ENCODE assay signal across 29 cellular contexts in the genomic region with DNA sequence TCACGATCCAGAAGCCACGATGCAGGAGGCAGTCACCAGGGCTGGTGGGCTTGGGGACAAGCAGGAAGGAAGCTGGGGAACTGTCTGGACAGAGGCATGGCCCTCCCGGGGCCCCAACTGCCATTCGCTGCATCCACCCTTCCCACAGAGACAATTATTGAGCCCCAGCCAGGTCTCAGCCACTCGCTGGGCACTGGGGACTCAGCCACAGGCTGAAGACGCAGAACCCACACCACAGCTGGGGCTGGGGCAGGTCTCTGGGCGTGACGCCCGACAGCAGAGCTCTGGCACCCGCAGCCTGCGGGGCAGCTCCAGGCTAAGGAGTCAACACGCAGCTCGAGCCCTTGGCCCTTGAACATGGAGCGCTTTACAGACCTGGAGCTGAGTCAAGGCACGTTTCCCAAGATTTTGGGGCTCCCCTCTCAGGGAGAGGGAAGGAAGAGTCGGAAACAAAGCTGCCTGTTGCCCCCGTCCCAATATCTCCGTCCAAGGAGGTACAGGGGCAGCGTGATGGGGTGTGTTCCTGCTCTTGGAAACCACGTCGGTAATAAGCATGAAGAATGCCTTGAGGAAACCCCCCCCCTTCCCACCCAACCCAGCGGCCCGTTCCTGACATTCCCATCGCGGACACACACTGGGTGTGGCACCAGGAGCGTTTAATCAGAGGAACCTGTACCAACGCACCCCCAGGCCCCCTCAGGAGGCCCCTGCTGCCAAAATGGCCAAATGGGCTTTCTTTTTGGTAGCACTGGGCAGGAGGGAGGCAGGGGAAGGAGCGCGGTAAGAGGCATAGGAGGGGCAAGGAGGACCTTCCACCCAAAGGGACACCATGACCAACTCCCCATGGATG. TPM values are rescaled to one million over a fixed set of nuclear protein-coding genes. Genes with fewer than 3 reads are reported as not detected.
"Had no signal": no experiment of that assay in that cellular context is flagged by ENCODE, and none has a peak within 500 bp of the region (broad histone marks: within the 10 kb centered on the region; RNA-seq: fewer than 3 reads in every experiment).

No MANE protein-coding gene starts in this region.

- H3K27ac Mint-ChIP-seq: activated T-helper 1 cell treated with anti-CD3 and anti-CD28 coated beads, Interleukin-12 subunit alpha, Interleukin-12 subunit beta, Interleukin-2, Interleukin-4 antibody, amounts not matched to agents 30 ng/mL and 10 ng/mL and 1 ng/mL, durations not matched to agents 14 hours and 24 hours and 36 hours; dendritic cell treated with granulocyte-macrophage colony-stimulating factor and Interleukin-4, amounts not matched to agents 40 ng/mL and 50 ng/mL, for 4 days; stimulated activated memory B cell treated with anti-CD40 and anti-IgM and Interleukin-4, amounts not matched to agents 10 μg/mL and 1 μg/mL and 100 μg/mL, for 72 hours had no signal

- ATAC-seq: heart right ventricle; left lobe of liver; lower lobe of right lung; mucosa of descending colon; pancreas; right cardiac atrium; stimulated activated memory B cell treated with anti-CD40 and anti-IgM and Interleukin-4, amounts not matched to agents 10 μg/mL and 1 μg/mL and 100 μg/mL, for 72 hours had no signal

- H3K27ac ChIP-seq: epithelial cell of prostate, esophagus squamous epithelium, heart right ventricle, lower lobe of right lung, pancreas, SK-N-MC, transverse colon had no signal

- H3K4me3 ChIP-seq: esophagus squamous epithelium, heart right ventricle, lower lobe of right lung, mucosa of descending colon, pancreas, SK-N-MC, transverse colon had no signal

- H3K4me1 Mint-ChIP-seq: stimulated activated memory B cell treated with anti-CD40 and anti-IgM and Interleukin-4, amounts not matched to agents 10 μg/mL and 1 μg/mL and 100 μg/mL, for 72 hours had no signal

- H3K4me1 ChIP-seq: pancreas had no signal

- H3K36me3 ChIP-seq: esophagus squamous epithelium, heart right ventricle, lower lobe of right lung, pancreas, transverse colon had no signal

- DNase-seq: activated CD4-positive, alpha-beta T cell treated with anti-CD3 and anti-CD28 coated beads for 4 hours; activated CD4-positive, alpha-beta T cell treated with anti-CD3 and anti-CD28 coated beads, Interleukin-2, amount 50 U/mL, for 4 hours; activated gamma-delta T cell treated with Interleukin-2 at 50 U/mL for 16 hours; activated naive CD4-positive, alpha-beta T cell treated with anti-CD3 and anti-CD28 coated beads, Interleukin-2, amount 50 U/mL, for 16 hours; activated T-cell treated with anti-CD3 and anti-CD28 coated beads, Interleukin-2, amount 50 U/mL, for 1 hour; amniotic stem cell; caudate nucleus; esophagus squamous epithelium; foreskin melanocyte; heart right ventricle; kidney glomerular epithelial cell; lower lobe of right lung; mesendoderm; nephron progenitor cell; right cardiac atrium; stimulated activated CD4-positive, alpha-beta T cell treated with anti-CD3 and anti-CD28 coated beads, Interleukin-12 subunit alpha, Interleukin-12 subunit beta, amount 100 ng/mL, for 4 hours; stimulated activated CD4-positive, alpha-beta T cell treated with anti-CD3 and anti-CD28 coated beads, Interleukin-4, amount 100 ng/mL, for 1 hour; transverse colon had no signal

- H3K36me3 Mint-ChIP-seq: stimulated activated memory B cell treated with anti-CD40 and anti-IgM and Interleukin-4, amounts not matched to agents 10 μg/mL and 1 μg/mL and 100 μg/mL, for 72 hours had no signal

- H3K4me3 Mint-ChIP-seq: activated T-helper 1 cell treated with anti-CD3 and anti-CD28 coated beads, Interleukin-12 subunit alpha, Interleukin-12 subunit beta, Interleukin-2, Interleukin-4 antibody, amounts not matched to agents 30 ng/mL and 10 ng/mL and 1 ng/mL, durations not matched to agents 14 hours and 24 hours and 36 hours; dendritic cell treated with granulocyte-macrophage colony-stimulating factor and Interleukin-4, amounts not matched to agents 40 ng/mL and 50 ng/mL, for 4 days; nephron progenitor cell; stimulated activated memory B cell treated with anti-CD40 and anti-IgM and Interleukin-4, amounts not matched to agents 10 μg/mL and 1 μg/mL and 100 μg/mL, for 72 hours had no signal

- H3K9me3 ChIP-seq: esophagus squamous epithelium, heart right ventricle, lower lobe of right lung, mucosa of descending colon, pancreas, transverse colon had no signal

- H3K9me3 Mint-ChIP-seq: activated T-helper 1 cell treated with anti-CD3 and anti-CD28 coated beads, Interleukin-12 subunit alpha, Interleukin-12 subunit beta, Interleukin-2, Interleukin-4 antibody, amounts not matched to agents 30 ng/mL and 10 ng/mL and 1 ng/mL, durations not matched to agents 14 hours and 24 hours and 36 hours; dendritic cell treated with granulocyte-macrophage colony-stimulating factor and Interleukin-4, amounts not matched to agents 40 ng/mL and 50 ng/mL, for 4 days; nephron progenitor cell had no signal

RNA-seq across cellular contexts. Expression of gene RIMBP2, which starts 6.7 kb away (rescaled TPM):
- total RNA-seq: activated T-helper 1 cell treated with anti-CD3 and anti-CD28 coated beads, Interleukin-12 subunit alpha, Interleukin-12 subunit beta, Interleukin-2, Interleukin-4 antibody, amounts not matched to agents 30 ng/mL and 10 ng/mL and 1 ng/mL, durations not matched to agents 14 hours and 24 hours and 36 hours; glomerular endothelial cell; left lobe of liver; pulmonary artery endothelial cell; T-helper 1 cell treated with Interleukin-12 subunit alpha and Interleukin-12 subunit beta and Interleukin-4 antibody, amounts not matched to agents 30 ng/mL and 1 ng/mL, for 36 hours had no signal
